In the genomic region with DNA sequence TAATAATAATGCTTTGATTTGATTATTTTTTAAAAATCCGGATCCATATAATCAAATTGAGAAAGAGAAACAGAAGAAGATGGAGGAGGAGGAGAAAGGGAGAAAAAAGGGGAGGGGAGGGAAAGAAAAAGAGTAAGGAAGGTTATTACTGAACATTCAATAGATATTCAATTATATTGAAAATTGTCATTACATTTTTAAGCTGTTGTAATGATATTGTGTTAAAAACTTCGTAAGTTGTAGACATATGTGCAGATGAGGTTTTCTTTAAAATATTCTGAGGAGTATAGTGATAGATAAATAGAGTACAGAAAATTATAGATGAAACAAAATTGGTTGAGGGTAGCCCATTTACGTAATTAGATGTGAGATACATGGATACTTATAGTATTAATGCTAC, we compare ENCODE assay signal across 25 cellular contexts.
"Had no signal": no experiment of that assay in that cellular context is flagged by ENCODE, and none has a peak within 500 bp of the region (broad histone marks: within the 10 kb centered on the region; RNA-seq: fewer than 3 reads in every experiment).

No MANE protein-coding gene starts in this region.

- DNase-seq: colonic mucosa; cortex of kidney; dermis blood vessel endothelial cell; dorsolateral prefrontal cortex; effector CD4-positive, alpha-beta T cell; effector CD8-positive, alpha-beta T cell; effector memory CD4-positive, alpha-beta T cell; effector memory CD8-positive, alpha-beta T cell; endodermal cell; erythroblast; esophagus squamous epithelium; foreskin fibroblast; foreskin keratinocyte; foreskin melanocyte; gastrocnemius medialis; glutamatergic neuron; head of caudate nucleus; heart left ventricle; heart right ventricle had no signal

- ATAC-seq: effector memory CD8-positive, alpha-beta T cell; esophagus mucosa; foreskin keratinocyte; gastrocnemius medialis; gastroesophageal sphincter; heart left ventricle; heart right ventricle had no signal

- H3K9me3 ChIP-seq: colonic mucosa, esophagus muscularis mucosa, esophagus squamous epithelium, gastrocnemius medialis, gastroesophageal sphincter, heart left ventricle, heart right ventricle had no signal

- H3K27me3 ChIP-seq: colonic mucosa, dorsolateral prefrontal cortex, esophagus muscularis mucosa, esophagus squamous epithelium, foreskin keratinocyte, gastrocnemius medialis, gastroesophageal sphincter, heart left ventricle, heart right ventricle had no signal

- H3K36me3 ChIP-seq: colonic mucosa, esophagus muscularis mucosa, esophagus squamous epithelium, gastrocnemius medialis, gastroesophageal sphincter, heart left ventricle, heart right ventricle had no signal

- H3K4me3 ChIP-seq: colonic mucosa, coronary artery, dorsolateral prefrontal cortex, esophagus muscularis mucosa, esophagus squamous epithelium, gastrocnemius medialis, gastroesophageal sphincter, heart left ventricle, heart right ventricle had no signal

- FAIRE-seq: endothelial cell of umbilical vein had no signal

- H3K27ac ChIP-seq: colonic mucosa, coronary artery, dorsolateral prefrontal cortex, epithelial cell of prostate, esophagus muscularis mucosa, esophagus squamous epithelium, foreskin keratinocyte, gastrocnemius medialis, gastroesophageal sphincter, heart left ventricle, heart right ventricle had no signal

- H3K4me1 ChIP-seq: colonic mucosa, esophagus muscularis mucosa, esophagus squamous epithelium, foreskin keratinocyte, gastrocnemius medialis, gastroesophageal sphincter, heart left ventricle, heart right ventricle had no signal
